ENCODE assay signal across 22 cellular contexts in the genomic region with DNA sequence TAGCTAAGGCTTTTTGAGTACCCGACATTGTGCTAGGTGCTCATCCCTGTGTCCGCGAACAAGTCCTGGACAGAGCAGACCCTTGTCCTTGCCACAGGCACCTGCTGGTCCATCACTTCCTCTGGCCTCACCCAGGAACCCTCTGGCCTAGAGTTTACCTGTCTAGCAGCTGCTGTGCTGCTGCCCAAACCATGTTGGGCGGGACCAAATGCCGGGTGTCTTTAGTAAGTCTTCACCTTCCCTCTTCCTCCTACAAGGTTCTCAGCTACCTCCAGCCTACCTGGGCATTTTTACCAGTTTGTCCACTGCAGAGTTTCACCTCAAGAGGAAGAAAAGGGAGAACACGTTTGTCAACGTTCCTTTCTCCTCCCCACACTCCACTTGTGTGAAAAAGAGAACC.
A peak's percentile ranks its signal among the peaks of the same experiment; 100 is the strongest.
DNase-seq lines count a peak whose midpoint lies in the region; ATAC-seq, FAIRE-seq and TF ChIP-seq lines count a peak whose summit lies in the region.
"Had no signal": no experiment of that assay in that cellular context is flagged by ENCODE, and none has a peak within 500 bp of the region (broad histone marks: within the 10 kb centered on the region; RNA-seq: fewer than 3 reads in every experiment).

No MANE protein-coding gene starts in this region.

- CTCF ChIA-PET in HepG2 (lab: Yijun Ruan, JAX; ENCODE audit: low intra/inter-chr PET ratio, low total read pairs) = interaction anchor here (0.9 kb wide), 1 partner anchor 92 kb away, joined by 3 read pairs; no protein-coding TSS in a partner anchor

- no peaks in the 10 kb centered on the region for H3K9me3 Mint-ChIP-seq in dendritic cell treated with granulocyte-macrophage colony-stimulating factor and Interleukin-4, amounts not matched to agents 40 ng/mL and 50 ng/mL, for 4 days
- H3K9me3 Mint-ChIP-seq: GM23338, IgD-negative memory B cell had no signal

- H3K27ac Mint-ChIP-seq in dendritic cell treated with granulocyte-macrophage colony-stimulating factor and Interleukin-4, amounts not matched to agents 40 ng/mL and 50 ng/mL, for 4 days = peak overlapping the region; percentile 53
- H3K27ac Mint-ChIP-seq: GM23338 had no signal

- H3F3A ChIP-seq in Loucy (ENCODE audit: low read depth) = no peaks in the 10 kb centered on the region

- H3K4me1 Mint-ChIP-seq in dendritic cell treated with granulocyte-macrophage colony-stimulating factor and Interleukin-4, amounts not matched to agents 40 ng/mL and 50 ng/mL, for 4 days (ENCODE audit: low read depth) = peaks cover 44% of the 10 kb centered on the region
- H3K4me1 Mint-ChIP-seq: GM23338 had no signal

- WGBS in HepG2 (ENCODE audit: low lambda C conversion rate) = 34% methylated on average over 7 of the region's 7 CpGs
- 49 to 66% methylated on average over 3 to 7 of the region's 7 CpGs for WGBS in transverse colon (ENCODE audit: low coverage in 1 of 2), 2 donors

- TF ChIP-seq CTCF in Loucy (conservative IDR thresholded peaks at IDR 0.05; ENCODE audit: low read length) (no peak), HepG2 (CRISPR knock-in tag; IDR thresholded peaks at IDR 0.05) (no peak), transverse colon (IDR thresholded peaks at IDR 0.05) (no peak), GM13977 (IDR thresholded peaks at IDR 0.05; ENCODE audit: extremely low read depth, insufficient read depth, missing control alignments) (no peak)

- no peaks in the 10 kb centered on the region for H3K9me3 ChIP-seq in Loucy (ENCODE audit: insufficient read depth, low read depth, low read length)
- H3K9me3 ChIP-seq in HepG2 (ENCODE audit: low read length) = no peaks in the 10 kb centered on the region
- no peaks in the 10 kb centered on the region for H3K9me3 ChIP-seq in transverse colon
- H3K9me3 ChIP-seq in HAP-1 = no peaks in the 10 kb centered on the region
- H3K9me3 ChIP-seq: SK-N-SH had no signal

- no peaks in the 10 kb centered on the region for H3K27me3 ChIP-seq in Loucy (ENCODE audit: insufficient read depth, low read length, poor library complexity, severe bottlenecking)
- peaks cover 2 to 8% of the 10 kb centered on the region in 2 experiments; a peak in 4 of 5 replicates for H3K27me3 ChIP-seq in HepG2 (ENCODE audit: control insufficient read depth in 1 of 2, insufficient read depth in 2 of 2, low read length in 2 of 2)
- no peaks in the 10 kb centered on the region for H3K27me3 ChIP-seq in transverse colon
- no peaks in the 10 kb centered on the region for H3K27me3 ChIP-seq in HAP-1 (ENCODE audit: low read depth)

- TF ChIP-seq POLR2A in HepG2 (IDR thresholded peaks at IDR 0.05; ENCODE audit: insufficient read depth in 1 of 2, low read depth in 2 of 2, low read length in 2 of 2) (no peak), transverse colon (IDR thresholded peaks at IDR 0.05) (no peak)

- BruUV-seq in HepG2 (replicated peaks; lab: Mats Ljungman, UMichigan) = no TSS peak

- H3K4me2 ChIP-seq in Loucy (ENCODE audit: low read depth, low read length, poor library complexity, severe bottlenecking) (no peak overlapping the region), HepG2 (ENCODE audit: low read depth, low read length) (0 out of 2 replicates have a peak overlapping the region, but pooled peaks have one; percentile 1)
- H3K4me2 ChIP-seq: GM23338, SK-N-SH had no signal

- H3K79me2 ChIP-seq in Loucy (ENCODE audit: insufficient read depth, low read length) = no peaks in the 10 kb centered on the region
- H3K79me2 ChIP-seq in HepG2 (ENCODE audit: insufficient read depth, low read length) = no peaks in the 10 kb centered on the region

- DNase-seq in HepG2 (ENCODE audit: low spot score) (no peak), transverse colon (peak; percentile 48), HAP-1 (ENCODE audit: low spot score in 2 of 2) (no peak), GM13977 (ENCODE audit: low spot score) (no peak)
- DNase-seq in stimulated activated naive CD8-positive, alpha-beta T cell treated with anti-CD3 and anti-CD28 coated beads, Interleukin-15, Interleukin-2, amounts not matched to agents 100 U/mL and 50 U/mL, for 24 hours = no peak
- DNase-seq: DMS 273 treated with DMSO at 0.1 percent for 48 hours, GF-D8, NCI-H1417 treated with DMSO at 0.1 percent for 48 hours, NCI-H2029, NCI-H2171 treated with DMSO at 0.1 percent for 48 hours, NCI-H446 treated with DMSO at 0.1 percent for 48 hours, NCI-H748 treated with DMSO at 0.1 percent for 48 hours, SHP77, SK-N-SH had no signal

- H3K36me3 ChIP-seq in Loucy (ENCODE audit: insufficient read depth, low read length) (no peaks in the 10 kb centered on the region), HepG2 (replicated peaks in 1 of 2; ENCODE audit: control insufficient read depth in 1 of 2, insufficient read depth in 2 of 2, low read length in 2 of 2) (no peaks in the 10 kb centered on the region), transverse colon (no peaks in the 10 kb centered on the region), HAP-1 (replicated peaks) (no peaks in the 10 kb centered on the region)

- no peak for TF ChIP-seq EP300 in HepG2 (IDR thresholded peaks at IDR 0.05; ENCODE audit: low read depth in 2 of 2, low read length in 2 of 2)
- no peak for TF ChIP-seq EP300 in HepG2 (CRISPR knock-in tag; IDR thresholded peaks at IDR 0.05; ENCODE audit: borderline replicate concordance)
- no peak for TF ChIP-seq EP300 in transverse colon (IDR thresholded peaks at IDR 0.05; ENCODE audit: low read depth)

- ATAC-seq in HepG2 (no peak), HG03354 (IDR thresholded peaks at IDR 0.05; ENCODE audit: poor library complexity, severe bottlenecking, unreplicated experiment) (no peak)
- ATAC-seq in stimulated activated naive CD8-positive, alpha-beta T cell treated with anti-CD3 and anti-CD28 coated beads, Interleukin-15, Interleukin-2, amounts not matched to agents 100 U/mL and 50 U/mL, for 24 hours = no peak
- ATAC-seq: GM23338, Panc1 had no signal

- no peak overlapping the region for H3K4me3 Mint-ChIP-seq in dendritic cell treated with granulocyte-macrophage colony-stimulating factor and Interleukin-4, amounts not matched to agents 40 ng/mL and 50 ng/mL, for 4 days
- H3K4me3 Mint-ChIP-seq: GM23338 had no signal

- POLR2A ChIA-PET in HepG2 (lab: Yijun Ruan, JAX) = no interaction called here

- in situ Hi-C loops in HepG2 (cut with HindIII; ENCODE audit: extremely low pct_ligation_motif_present, low pct_unique_long_range_greater_than_20kb) = no loop called here
- in situ Hi-C loops in transverse colon (cut with MboI; ENCODE audit: low pct_ligation_motif_present in 1 of 4, low pct_unique_long_range_greater_than_20kb in 1 of 4, low sequenced_read_pairs in 3 of 4) = no loop called here
- in situ Hi-C loops in HAP-1 (cut with MboI; ENCODE audit: low sequenced_read_pairs) = loop anchor here (10.0 kb wide), 1 partner anchor 94 kb away; no protein-coding TSS in a partner anchor
- in situ Hi-C loops in GM13977 (cut with MboI; ENCODE audit: low pct_unique_long_range_greater_than_20kb, low sequenced_read_pairs, unreplicated experiment) = loop anchor here (10.0 kb wide), 1 partner anchor 94 kb away; no protein-coding TSS in a partner anchor

- H3K27ac ChIP-seq in HepG2 (ENCODE audit: extremely low read length, insufficient read depth, low read length) (no peak overlapping the region), transverse colon (peak overlapping the region; percentile 63 to 75 (median 73))
- H3K27ac ChIP-seq: C4-2B had no signal

- H2AFZ ChIP-seq in Loucy (ENCODE audit: low read length) (peak overlapping the region; percentile 51; the same call in 1 of the 2 replicates), HepG2 (ENCODE audit: low read length) (no peak overlapping the region)
- H2AFZ ChIP-seq: GM23338 had no signal

- no peak for TF ChIP-seq RAD21 in HepG2 (CRISPR knock-in tag; IDR thresholded peaks at IDR 0.05)

- intact Hi-C loops in dendritic cell treated with granulocyte-macrophage colony-stimulating factor and Interleukin-4, amounts not matched to agents 40 ng/mL and 50 ng/mL, for 4 days (cut with micrococcal nuclease) = loop anchor here (5.0 kb wide), 3 partner anchors 91 to 126 kb away; partner anchors contain the start of gene GTF2A2
- intact Hi-C loops in HepG2 (cut with micrococcal nuclease; ENCODE audit: unreplicated experiment) (no loop called here), transverse colon (cut with DNase I; ENCODE audit: low total_unique reads) (no loop called here)

- H4K20me1 ChIP-seq in Loucy (ENCODE audit: insufficient read depth, low read length, poor library complexity, severe bottlenecking) (no peaks in the 10 kb centered on the region), HepG2 (ENCODE audit: insufficient read depth, low read length) (no peaks in the 10 kb centered on the region)

- no peak for FAIRE-seq in HepG2 (lab: Jason Lieb, UNC)
- FAIRE-seq: GM12892 had no signal

- H3K4me3 ChIP-seq in Loucy (ENCODE audit: low read length, poor library complexity, severe bottlenecking) = no peak overlapping the region
- H3K4me3 ChIP-seq in HepG2 (replicated peaks in 1 of 3; ENCODE audit: insufficient read depth in 1 of 3, low read depth in 2 of 3, low read length in 3 of 3) = no peak overlapping the region
- H3K4me3 ChIP-seq in transverse colon = no peak overlapping the region
- H3K4me3 ChIP-seq in HAP-1 = no peak overlapping the region
- H3K4me3 ChIP-seq: GM23338 had no signal

- H3K36me3 Mint-ChIP-seq in dendritic cell treated with granulocyte-macrophage colony-stimulating factor and Interleukin-4, amounts not matched to agents 40 ng/mL and 50 ng/mL, for 4 days (ENCODE audit: low read depth) = no peaks in the 10 kb centered on the region
- H3K36me3 Mint-ChIP-seq: IgD-negative memory B cell had no signal

- H3K9ac ChIP-seq in Loucy (ENCODE audit: low read depth, low read length, poor library complexity, severe bottlenecking) (no peak overlapping the region), HepG2 (ENCODE audit: insufficient read depth, low read depth, low read length) (no peak overlapping the region)
- H3K9ac ChIP-seq: SK-N-SH had no signal

- no peaks in the 10 kb centered on the region for H3K9me2 ChIP-seq in Loucy (replicated peaks; ENCODE audit: low read depth, low read length)
- H3K9me2 ChIP-seq: SK-N-SH had no signal

- no peaks in the 10 kb centered on the region for H3K4me1 ChIP-seq in Loucy (ENCODE audit: insufficient read depth, low read length, poor library complexity, severe bottlenecking)
- H3K4me1 ChIP-seq in HepG2 (ENCODE audit: insufficient read depth, low read length) = peaks cover 20% of the 10 kb centered on the region
- peaks cover 9 to 51% (median 27%) of the 10 kb centered on the region in 4 donors for H3K4me1 ChIP-seq in transverse colon
- no peaks in the 10 kb centered on the region for H3K4me1 ChIP-seq in HAP-1

- peaks cover 2% of the 10 kb centered on the region for H3K27me3 Mint-ChIP-seq in dendritic cell treated with granulocyte-macrophage colony-stimulating factor and Interleukin-4, amounts not matched to agents 40 ng/mL and 50 ng/mL, for 4 days
- H3K27me3 Mint-ChIP-seq: IgD-negative memory B cell had no signal

TF ChIP-seq in HepG2, 621 proteins besides CTCF, POLR2A, EP300 and RAD21 (continues in another document):
- no peak for TF ChIP-seq ZNF292 (CRISPR knock-in tag; IDR thresholded peaks at IDR 0.05; ENCODE audit: borderline replicate concordance, low read depth)
- no peak for TF ChIP-seq ZNF564 (CRISPR knock-in tag; IDR thresholded peaks at IDR 0.05)

Comparison
In these comparisons a context has a peak if more than half of its experiments do, and no peak if none do; other contexts are left out.
1. in situ Hi-C loops: an anchor here in HAP-1 (10.0 kb wide) and GM13977 (10.0 kb wide); none called in HepG2 and transverse colon.